3 cellular contexts compared by ENCODE assay signal in genomic region chr5:6117212-6117611, GRCh38.
A peak's percentile ranks its signal among the peaks of the same experiment; 100 is the strongest.
TF ChIP-seq lines count a peak whose summit lies in the region.

No MANE protein-coding gene starts in this region.

TF ChIP-seq in liver, 16 proteins besides CTCF, POLR2A, EP300 and RAD21 (continued from another document):
- TF ChIP-seq FOXA1 (IDR thresholded peaks at IDR 0.05) (peak; percentile 16), EGR1 (IDR thresholded peaks at IDR 0.05; ENCODE audit: low read depth in 2 of 2) (no peak), GABPA (IDR thresholded peaks at IDR 0.05 in 1 of 2, conservative IDR thresholded peaks at IDR 0.05 in 1 of 2) (no peak), ZBTB33 (IDR thresholded peaks at IDR 0.05) (no peak), JUND (IDR thresholded peaks at IDR 0.05) (no peak), REST (IDR thresholded peaks at IDR 0.05) (no peak), FOXA2 (IDR thresholded peaks at IDR 0.05) (peak; percentile 46), SP1 (IDR thresholded peaks at IDR 0.05) (no peak), YY1 (IDR thresholded peaks at IDR 0.05) (no peak)
- TF ChIP-seq, protein P1, sequence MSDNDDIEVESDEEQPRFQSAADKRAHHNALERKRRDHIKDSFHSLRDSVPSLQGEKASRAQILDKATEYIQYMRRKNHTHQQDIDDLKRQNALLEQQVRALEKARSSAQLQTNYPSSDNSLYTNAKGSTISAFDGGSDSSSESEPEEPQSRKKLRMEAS (IDR thresholded peaks at IDR 0.05) = no peak
- TF ChIP-seq, protein P2, sequence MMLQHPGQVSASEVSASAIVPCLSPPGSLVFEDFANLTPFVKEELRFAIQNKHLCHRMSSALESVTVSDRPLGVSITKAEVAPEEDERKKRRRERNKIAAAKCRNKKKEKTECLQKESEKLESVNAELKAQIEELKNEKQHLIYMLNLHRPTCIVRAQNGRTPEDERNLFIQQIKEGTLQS (IDR thresholded peaks at IDR 0.05) = no peak

TF ChIP-seq in HepG2, 621 proteins besides CTCF, POLR2A, EP300 and RAD21 (continued from another document):
- TF ChIP-seq ZNF205 (CRISPR knock-in tag; IDR thresholded peaks at IDR 0.05) = no peak
- TF ChIP-seq, protein P3, sequence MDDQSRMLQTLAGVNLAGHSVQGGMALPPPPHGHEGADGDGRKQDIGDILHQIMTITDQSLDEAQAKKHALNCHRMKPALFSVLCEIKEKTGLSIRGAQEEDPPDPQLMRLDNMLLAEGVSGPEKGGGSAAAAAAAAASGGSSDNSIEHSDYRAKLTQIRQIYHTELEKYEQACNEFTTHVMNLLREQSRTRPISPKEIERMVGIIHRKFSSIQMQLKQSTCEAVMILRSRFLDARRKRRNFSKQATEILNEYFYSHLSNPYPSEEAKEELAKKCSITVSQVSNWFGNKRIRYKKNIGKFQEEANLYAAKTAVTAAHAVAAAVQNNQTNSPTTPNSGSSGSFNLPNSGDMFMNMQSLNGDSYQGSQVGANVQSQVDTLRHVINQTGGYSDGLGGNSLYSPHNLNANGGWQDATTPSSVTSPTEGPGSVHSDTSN (CRISPR knock-in tag; IDR thresholded peaks at IDR 0.05; ENCODE audit: borderline replicate concordance) = no peak

TF ChIP-seq in GM12878, 131 proteins besides CTCF, POLR2A, EP300 and RAD21 (continued from another document):
- no peak for TF ChIP-seq ZNF622 (IDR thresholded peaks at IDR 0.05)
- TF ChIP-seq IKZF2 (IDR thresholded peaks at IDR 0.05) = peak; percentile 41 to 66; a peak in 2 of 4 replicates
- TF ChIP-seq MTA3 (IDR thresholded peaks at IDR 0.05; ENCODE audit: borderline replicate concordance, low read length) = no peak
- peak; percentile 68 for TF ChIP-seq IKZF1 (conservative IDR thresholded peaks at IDR 0.05)
- 0 out of 2 replicates have a peak, but pooled peaks have one; percentile 52 for TF ChIP-seq RELB (IDR thresholded peaks at IDR 0.05; ENCODE audit: low read depth)
- no peak for TF ChIP-seq KDM1A (IDR thresholded peaks at IDR 0.05; ENCODE audit: borderline replicate concordance)
- no peak for TF ChIP-seq NR2C1 (IDR thresholded peaks at IDR 0.05)
- TF ChIP-seq SREBF1 (IDR thresholded peaks at IDR 0.05; ENCODE audit: low read length) = no peak
